Comparison of ENCODE assay signal across 8 cellular contexts in the genomic region with DNA sequence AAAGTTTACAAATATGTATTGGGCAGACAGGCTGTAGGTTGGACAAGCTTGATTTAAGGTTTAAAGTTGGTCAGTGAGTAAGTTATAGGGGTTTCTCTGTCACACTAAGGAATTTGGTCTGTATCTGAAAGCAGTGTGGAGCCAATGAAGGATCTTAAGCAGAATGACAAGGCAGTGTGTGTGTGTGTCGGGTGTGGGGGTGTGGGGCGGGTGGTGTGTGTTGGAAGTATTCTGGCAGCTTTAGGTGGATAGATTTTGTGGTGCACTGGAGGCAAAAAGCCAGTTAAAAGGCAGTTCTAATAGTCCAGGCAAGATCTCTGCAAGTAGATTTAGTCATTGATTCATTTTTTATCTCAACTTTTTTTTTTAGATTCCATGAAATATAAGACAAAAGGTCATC.
"Had no signal": no experiment of that assay in that cellular context is flagged by ENCODE, and none has a peak within 500 bp of the region (broad histone marks: within the 10 kb centered on the region; RNA-seq: fewer than 3 reads in every experiment).

No MANE protein-coding gene starts in this region.

- DNase-seq: GOT3, H7, HFFc6, IMR-90, KG1 had no signal

- H3K27ac Mint-ChIP-seq: HFFc6 had no signal

- H3K4me3 ChIP-seq: HAP-1, K562 had no signal

- H3K4me3 Mint-ChIP-seq: HFFc6 had no signal

- H3K36me3 ChIP-seq: HAP-1 had no signal

- H3K9me3 ChIP-seq: HAP-1 had no signal

- ATAC-seq: HCT116, K562 had no signal

- H3K4me1 ChIP-seq: HAP-1 had no signal
